Comparison of ENCODE assay signal across 2 cellular contexts in the genomic region with DNA sequence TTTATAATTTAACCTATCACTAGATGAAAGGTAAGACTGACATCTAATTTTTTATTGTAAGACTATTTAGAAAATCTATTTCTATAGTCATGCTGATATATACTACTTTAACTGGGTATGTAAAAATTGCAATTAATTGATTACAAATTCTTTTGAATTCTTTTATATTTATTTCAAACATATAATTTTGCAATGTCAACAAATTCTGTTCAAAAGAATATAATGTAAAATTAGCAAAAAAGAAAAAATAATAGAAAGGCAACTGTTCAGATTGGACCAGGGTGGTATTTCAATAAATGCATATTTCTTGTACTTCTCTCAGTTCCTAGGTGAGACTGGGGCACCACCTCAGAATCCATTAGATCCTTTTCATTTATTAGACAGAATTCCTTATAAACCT.
A peak's percentile ranks its signal among the peaks of the same experiment; 100 is the strongest.
TF ChIP-seq lines count a peak whose summit lies in the region.

No MANE protein-coding gene starts in this region.

TF ChIP-seq in IMR-90, 13 proteins besides CTCF, POLR2A, EP300 and RAD21:
- TF ChIP-seq MAFK (IDR thresholded peaks at IDR 0.05; ENCODE audit: low read depth, low read length) = peak; percentile 62
- TF ChIP-seq MXI1 (IDR thresholded peaks at IDR 0.05; ENCODE audit: borderline replicate concordance, low read depth, low read length) = no peak
- TF ChIP-seq, protein P1, sequence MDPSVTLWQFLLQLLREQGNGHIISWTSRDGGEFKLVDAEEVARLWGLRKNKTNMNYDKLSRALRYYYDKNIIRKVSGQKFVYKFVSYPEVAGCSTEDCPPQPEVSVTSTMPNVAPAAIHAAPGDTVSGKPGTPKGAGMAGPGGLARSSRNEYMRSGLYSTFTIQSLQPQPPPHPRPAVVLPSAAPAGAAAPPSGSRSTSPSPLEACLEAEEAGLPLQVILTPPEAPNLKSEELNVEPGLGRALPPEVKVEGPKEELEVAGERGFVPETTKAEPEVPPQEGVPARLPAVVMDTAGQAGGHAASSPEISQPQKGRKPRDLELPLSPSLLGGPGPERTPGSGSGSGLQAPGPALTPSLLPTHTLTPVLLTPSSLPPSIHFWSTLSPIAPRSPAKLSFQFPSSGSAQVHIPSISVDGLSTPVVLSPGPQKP (IDR thresholded peaks at IDR 0.05; ENCODE audit: borderline replicate concordance, low read depth, low read length) = no peak
- no peak for TF ChIP-seq SMC3 (IDR thresholded peaks at IDR 0.05; ENCODE audit: low read depth, low read length)

TF ChIP-seq in K562, 482 proteins besides CTCF, POLR2A, EP300 and RAD21:
- no peak for TF ChIP-seq SIRT6 (IDR thresholded peaks at IDR 0.05; ENCODE audit: low read depth, low read length)
- TF ChIP-seq ZNF316 (IDR thresholded peaks at IDR 0.05) = peak; percentile 64
- peak; percentile 21; the same call in 1 of the 2 replicates for TF ChIP-seq C11orf30 (IDR thresholded peaks at IDR 0.05; ENCODE audit: low read depth)
